Comparison of ENCODE assay signal across 7 cellular contexts in the genomic region with DNA sequence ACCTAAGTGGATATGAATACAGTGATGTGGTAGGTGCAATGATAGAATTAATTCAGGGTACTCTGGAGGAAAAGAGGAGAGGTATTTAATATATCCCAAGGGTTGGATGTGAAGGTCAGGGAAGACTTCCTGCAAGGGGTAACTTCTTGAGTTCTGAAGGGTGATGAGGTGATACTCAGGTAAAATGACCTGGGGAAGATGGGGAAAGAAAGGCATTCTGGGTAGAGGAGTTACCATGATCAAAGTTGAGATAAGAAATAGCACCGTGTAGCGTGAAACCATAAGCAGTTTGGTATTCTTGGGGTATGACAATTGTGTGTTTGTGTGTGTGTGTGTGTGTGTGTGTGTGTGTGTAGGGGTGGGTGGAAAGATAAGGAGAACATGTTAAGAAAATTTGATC.
"Had no signal": no experiment of that assay in that cellular context is flagged by ENCODE, and none has a peak within 500 bp of the region (broad histone marks: within the 10 kb centered on the region; RNA-seq: fewer than 3 reads in every experiment).

No MANE protein-coding gene starts in this region.

- H3K4me3 ChIP-seq: GM23248, GM23338, HAP-1 had no signal

- DNase-seq: GM23248, GOT3, H9, HCEC 1CT, HFFc6 had no signal

- H3K4me1 ChIP-seq: HAP-1 had no signal

- H3K36me3 ChIP-seq: HAP-1 had no signal

- H3K27ac ChIP-seq: GM23248 had no signal

- H3K9me3 ChIP-seq: HAP-1 had no signal

- H3K4me2 ChIP-seq: GM23338 had no signal

- H2AFZ ChIP-seq: GM23248 had no signal
